In the genomic region with DNA sequence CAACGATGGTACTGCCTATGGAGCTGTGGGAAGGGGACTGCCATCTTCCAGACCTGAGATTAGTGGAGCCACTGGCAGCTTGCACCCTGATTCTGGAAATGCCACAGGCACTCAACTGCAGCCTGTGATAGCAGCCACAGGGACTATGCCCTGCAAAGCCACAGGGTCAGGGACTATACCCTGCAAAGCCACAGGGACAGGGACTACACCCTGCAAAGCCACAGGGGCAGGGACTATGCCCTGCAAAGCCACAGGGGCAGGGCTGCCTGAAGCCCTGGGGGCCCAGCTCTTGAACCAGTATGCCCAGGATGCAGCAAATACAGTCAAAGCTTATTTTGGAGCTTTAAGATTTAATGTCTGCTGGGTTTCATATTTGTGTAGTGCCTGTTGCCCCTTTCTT, we compare ENCODE assay signal across 34 cellular contexts.
"Had no signal": no experiment of that assay in that cellular context is flagged by ENCODE, and none has a peak within 500 bp of the region (broad histone marks: within the 10 kb centered on the region; RNA-seq: fewer than 3 reads in every experiment).

No MANE protein-coding gene starts in this region.

- H3K9me3 ChIP-seq: MG63 had no signal

- DNase-seq: Kasumi-1, MG63, MM.1S, MV-4-11, NCI-H1048, NCI-H1092, NCI-H1092 treated with DMSO at 0.1 percent for 48 hours, NCI-H1105, NCI-H1105 treated with DMSO at 0.1 percent for 48 hours, NCI-H1417, NCI-H1417 treated with DMSO at 0.1 percent for 48 hours, NCI-H1436, NCI-H1436 treated with DMSO at 0.1 percent for 48 hours, NCI-H146, NCI-H1694, NCI-H1694 treated with DMSO at 0.1 percent for 48 hours, NCI-H187, NCI-H187 treated with DMSO at 0.1 percent for 48 hours, NCI-H1930, NCI-H2029, NCI-H2029 treated with DMSO at 0.1 percent for 48 hours, NCI-H2081, NCI-H2081 treated with DMSO at 0.1 percent for 48 hours, NCI-H2107, NCI-H2171, NCI-H2171 treated with DMSO at 0.1 percent for 48 hours, NCI-H2227 treated with DMSO at 0.1 percent for 48 hours, NCI-H226, NCI-H345, NCI-H446, NCI-H446 treated with DMSO at 0.1 percent for 48 hours, NCI-H510A, NCI-H510A treated with DMSO at 0.1 percent for 48 hours, NCI-H524 had no signal

- H3K36me3 ChIP-seq: MG63 had no signal

- H3K27me3 ChIP-seq: MG63 had no signal

- H3K4me3 ChIP-seq: MG63 had no signal
